ENCODE assay signal across 9 cellular contexts in genomic region chr10:44960098-44960480, GRCh38. TPM values are rescaled to one million over a fixed set of nuclear protein-coding genes. Genes with fewer than 3 reads are reported as not detected.
DNase-seq lines count a peak whose midpoint lies in the region; TF ChIP-seq lines count a peak whose summit lies in the region.
"Had no signal": no experiment of that assay in that cellular context is flagged by ENCODE, and none has a peak within 500 bp of the region (broad histone marks: within the 10 kb centered on the region; RNA-seq: fewer than 3 reads in every experiment).

No MANE protein-coding gene starts in this region.

- intact Hi-C loops in activated CD4-positive, alpha-beta T cell treated with anti-CD3 and anti-CD28 coated beads, Interleukin-2, amount 10 ng/mL, durations not matched to agents 24 days and 14 days (cut with micrococcal nuclease), result no loop called here
- intact Hi-C loops in testis (cut with DNase I; ENCODE audit: low total_unique reads), result no loop called here

- H3K9me3 ChIP-seq in liver (ENCODE audit: control insufficient read depth in 4 of 4, low read length in 3 of 4), result no peaks in the 10 kb centered on the region
- no peaks in the 10 kb centered on the region for H3K9me3 ChIP-seq in testis

- H3K4me3 ChIP-seq in liver (ENCODE audit: low read depth in 1 of 3, low read length in 3 of 3) (peak overlapping the region; percentile 44 to 75 (median 75)), testis (peak overlapping the region; percentile 75 to 82)

- H3K27me3 ChIP-seq in liver (ENCODE audit: control insufficient read depth in 4 of 4, insufficient read depth in 4 of 4, low read length in 3 of 4), result no peaks in the 10 kb centered on the region
- no peaks in the 10 kb centered on the region for H3K27me3 ChIP-seq in testis

- H3K36me3 Mint-ChIP-seq in activated CD4-positive, alpha-beta T cell treated with anti-CD3 and anti-CD28 coated beads, Interleukin-2, amount 10 ng/mL, durations not matched to agents 24 days and 14 days (ENCODE audit: low read depth), result peaks cover 10% of the 10 kb centered on the region

- TF ChIP-seq CTCF in liver (IDR thresholded peaks at IDR 0.05; ENCODE audit: low read depth, low read length, missing input control) (no peak), testis (IDR thresholded peaks at IDR 0.05) (no peak), GM20000 (IDR thresholded peaks at IDR 0.05; ENCODE audit: extremely low read depth, missing control alignments) (no peak)

- H3K27ac ChIP-seq in angular gyrus (ENCODE audit: low read depth, low read length) (peak overlapping the region; percentile 99), liver (ENCODE audit: low read depth in 1 of 2, low read length in 2 of 2) (peak overlapping the region; percentile 60 to 71), testis (peak overlapping the region; percentile 14 to 83)

- H3K4me3 Mint-ChIP-seq in activated CD4-positive, alpha-beta T cell treated with anti-CD3 and anti-CD28 coated beads, Interleukin-2, amount 10 ng/mL, durations not matched to agents 24 days and 14 days, result peak overlapping the region; percentile 84

- no peak for TF ChIP-seq RAD21 in liver (IDR thresholded peaks at IDR 0.05)

- no peak for DNase-seq in activated CD4-positive, alpha-beta T cell treated with anti-CD3 and anti-CD28 coated beads, Interleukin-2, amount 10 ng/mL, durations not matched to agents 24 days and 14 days
- DNase-seq in activated CD4-positive, alpha-beta T cell treated with anti-CD3 and anti-CD28 coated beads, Interleukin-2, amount 50 U/mL, for 1 hour, result no peak
- DNase-seq in testis (no peak), HCEC 1CT (no peak), cerebellum (ENCODE audit: low spot score) (no peak), GM20000 (ENCODE audit: low spot score) (no peak)

- H3K27me3 Mint-ChIP-seq in activated CD4-positive, alpha-beta T cell treated with anti-CD3 and anti-CD28 coated beads, Interleukin-2, amount 10 ng/mL, durations not matched to agents 24 days and 14 days, result no peaks in the 10 kb centered on the region

- no peak for TF ChIP-seq POLR2A in testis (IDR thresholded peaks at IDR 0.05)

- H3K36me3 ChIP-seq in liver (ENCODE audit: control insufficient read depth in 4 of 4, insufficient read depth in 3 of 4, low read depth in 1 of 4, low read length in 3 of 4) (no peaks in the 10 kb centered on the region), testis (ENCODE audit: low read depth, missing control alignments) (no peaks in the 10 kb centered on the region)

- no peaks in the 10 kb centered on the region for H3K9me3 Mint-ChIP-seq in activated CD4-positive, alpha-beta T cell treated with anti-CD3 and anti-CD28 coated beads, Interleukin-2, amount 10 ng/mL, durations not matched to agents 24 days and 14 days

- WGBS in liver, result 41% methylated on average over 8 of the region's 8 CpGs
- 25 to 30% methylated on average over 8 of the region's 8 CpGs for WGBS in testis, 2 donors

- no peak overlapping the region for H3K27ac Mint-ChIP-seq in activated CD4-positive, alpha-beta T cell treated with anti-CD3 and anti-CD28 coated beads, Interleukin-2, amount 10 ng/mL, durations not matched to agents 24 days and 14 days

- peaks cover 12 to 41% (median 19%) of the 10 kb centered on the region in 4 donors for H3K4me1 ChIP-seq in liver (ENCODE audit: control insufficient read depth in 4 of 4, insufficient read depth in 4 of 4, low read length in 3 of 4)
- peaks cover 40% of the 10 kb centered on the region for H3K4me1 ChIP-seq in testis

- H3K9ac ChIP-seq in liver (ENCODE audit: low read depth in 1 of 2, low read length in 2 of 2), result peak overlapping the region in 1 of 2 donors; percentile 24

- H3K4me1 Mint-ChIP-seq in activated CD4-positive, alpha-beta T cell treated with anti-CD3 and anti-CD28 coated beads, Interleukin-2, amount 10 ng/mL, durations not matched to agents 24 days and 14 days, result peaks cover 16% of the 10 kb centered on the region

TF ChIP-seq in liver, 16 proteins besides CTCF, POLR2A, EP300 and RAD21:
- TF ChIP-seq NR2F2 (IDR thresholded peaks at IDR 0.05) (no peak), TAF1 (conservative IDR thresholded peaks at IDR 0.05) (no peak), YY1 (IDR thresholded peaks at IDR 0.05) (no peak)

RNA-seq across cellular contexts. Expression of gene RASSF4, which starts 0.5 kb away (rescaled TPM):
- 1.3 and 1.5 TPM in 2 replicates for total RNA-seq in activated CD4-positive, alpha-beta T cell treated with anti-CD3 and anti-CD28 coated beads, Interleukin-2, amount 10 ng/mL, durations not matched to agents 24 days and 14 days
- 10 to 100 TPM in 1 of 2 donors, 1 to 10 TPM in 1; 8.2 to 26.9 TPM for total RNA-seq in liver
- polyA plus RNA-seq in liver, result 10 to 100 TPM; 12.4 to 12.5 TPM
- 10 to 100 TPM; 53.1 to 68.1 TPM for total RNA-seq in testis
- polyA plus RNA-seq in testis (ENCODE audit: insufficient read depth, low read depth, low replicate concordance), result 28.2 TPM
- 26.5 TPM for total RNA-seq in cerebellum

RNA-seq across cellular contexts. Expression of gene DEPP1, which starts 18.5 kb away (rescaled TPM):
- total RNA-seq in activated CD4-positive, alpha-beta T cell treated with anti-CD3 and anti-CD28 coated beads, Interleukin-2, amount 10 ng/mL, durations not matched to agents 24 days and 14 days, result 3.3 and 4.3 TPM in 2 replicates
- total RNA-seq in liver (10 to 100 TPM; 10.7 to 33.4 TPM), testis (10 to 100 TPM; 33.1 to 84.9 TPM), cerebellum (9.9 TPM)
- polyA plus RNA-seq in liver (10 to 100 TPM; 33.5 to 79.3 TPM), testis (ENCODE audit: insufficient read depth, low read depth, low replicate concordance) (29.1 TPM)

RNA-seq across cellular contexts. Expression of gene ZNF22, which starts 40.6 kb away (rescaled TPM):
- total RNA-seq in activated CD4-positive, alpha-beta T cell treated with anti-CD3 and anti-CD28 coated beads, Interleukin-2, amount 10 ng/mL, durations not matched to agents 24 days and 14 days, result 26.0 and 26.7 TPM in 2 replicates
- 10 to 100 TPM; 19.3 to 22.6 TPM for total RNA-seq in liver
- 10 to 100 TPM; 10.3 to 21.3 TPM for polyA plus RNA-seq in liver
- total RNA-seq in testis, result 10 to 100 TPM; 12.6 TPM
- polyA plus RNA-seq in testis (ENCODE audit: insufficient read depth, low read depth, low replicate concordance), result 12.6 TPM
- 34.9 TPM for total RNA-seq in cerebellum

RNA-seq across cellular contexts. Expression of gene TMEM72, which starts 49.0 kb away (rescaled TPM):
- not detected in 2 replicates for total RNA-seq in activated CD4-positive, alpha-beta T cell treated with anti-CD3 and anti-CD28 coated beads, Interleukin-2, amount 10 ng/mL, durations not matched to agents 24 days and 14 days
- total RNA-seq in liver, result under 1 TPM in 1 of 2 donors, not detected in 1; 0.33 TPM
- polyA plus RNA-seq in liver, result under 1 TPM in 1 of 2 donors, not detected in 1; 0.02 TPM
- 1 to 10 TPM; 1.5 to 8.7 TPM for total RNA-seq in testis
- 3.0 TPM for polyA plus RNA-seq in testis (ENCODE audit: insufficient read depth, low read depth, low replicate concordance)
- 0.27 TPM for total RNA-seq in cerebellum
- total RNA-seq: RPMI7951 had no signal

Comparison
In these comparisons a context has a peak if more than half of its experiments do, and no peak if none do; other contexts are left out.
1. H3K27ac ChIP-seq: peak in every context shown above with its lines; median percentile 99 in angular gyrus; 66 in liver; 48 in testis.